3 cellular contexts compared by ENCODE assay signal in the genomic region with DNA sequence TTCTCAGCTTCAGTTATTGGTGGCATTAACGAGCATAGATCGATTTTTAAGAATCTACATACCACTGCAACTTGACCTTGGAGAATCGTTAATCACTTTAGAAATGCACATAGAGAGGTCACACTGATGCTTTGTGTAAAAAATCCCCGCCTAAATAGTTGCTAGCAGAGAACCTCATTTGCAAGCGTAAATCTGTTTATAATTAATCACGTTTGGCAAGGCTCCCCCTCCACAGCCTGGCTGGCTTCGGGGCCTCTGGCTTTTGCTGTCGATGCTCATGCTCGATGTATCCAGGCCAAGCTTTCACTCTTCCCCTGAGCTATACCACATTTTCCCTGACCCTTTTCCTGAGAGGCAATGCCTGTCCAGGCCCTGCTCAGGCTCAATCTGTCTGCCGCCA.
TF ChIP-seq lines count a peak whose summit lies in the region.

No MANE protein-coding gene starts in this region.

TF ChIP-seq in SK-N-SH, 30 proteins besides CTCF, POLR2A, EP300 and RAD21:
- TF ChIP-seq, protein P1, sequence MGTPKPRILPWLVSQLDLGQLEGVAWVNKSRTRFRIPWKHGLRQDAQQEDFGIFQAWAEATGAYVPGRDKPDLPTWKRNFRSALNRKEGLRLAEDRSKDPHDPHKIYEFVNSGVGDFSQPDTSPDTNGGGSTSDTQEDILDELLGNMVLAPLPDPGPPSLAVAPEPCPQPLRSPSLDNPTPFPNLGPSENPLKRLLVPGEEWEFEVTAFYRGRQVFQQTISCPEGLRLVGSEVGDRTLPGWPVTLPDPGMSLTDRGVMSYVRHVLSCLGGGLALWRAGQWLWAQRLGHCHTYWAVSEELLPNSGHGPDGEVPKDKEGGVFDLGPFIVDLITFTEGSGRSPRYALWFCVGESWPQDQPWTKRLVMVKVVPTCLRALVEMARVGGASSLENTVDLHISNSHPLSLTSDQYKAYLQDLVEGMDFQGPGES (IDR thresholded peaks at IDR 0.05; ENCODE audit: low read depth, low read length), result no peak
- TF ChIP-seq NFIC (IDR thresholded peaks at IDR 0.05; ENCODE audit: borderline replicate concordance) (no peak), YY1 (IDR thresholded peaks at IDR 0.05; ENCODE audit: low read depth) (no peak), JUND (IDR thresholded peaks at IDR 0.05) (no peak), NRF1 (IDR thresholded peaks at IDR 0.05; ENCODE audit: low read depth, low read length) (no peak), MXI1 (IDR thresholded peaks at IDR 0.05; ENCODE audit: low read depth, low read length) (no peak), SIN3A (IDR thresholded peaks at IDR 0.05; ENCODE audit: borderline replicate concordance, low read depth, low read length) (no peak), FOSL2 (IDR thresholded peaks at IDR 0.05; ENCODE audit: borderline replicate concordance, low read depth) (no peak)
- TF ChIP-seq, protein P2, sequence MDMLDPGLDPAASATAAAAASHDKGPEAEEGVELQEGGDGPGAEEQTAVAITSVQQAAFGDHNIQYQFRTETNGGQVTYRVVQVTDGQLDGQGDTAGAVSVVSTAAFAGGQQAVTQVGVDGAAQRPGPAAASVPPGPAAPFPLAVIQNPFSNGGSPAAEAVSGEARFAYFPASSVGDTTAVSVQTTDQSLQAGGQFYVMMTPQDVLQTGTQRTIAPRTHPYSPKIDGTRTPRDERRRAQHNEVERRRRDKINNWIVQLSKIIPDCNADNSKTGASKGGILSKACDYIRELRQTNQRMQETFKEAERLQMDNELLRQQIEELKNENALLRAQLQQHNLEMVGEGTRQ (IDR thresholded peaks at IDR 0.05; ENCODE audit: borderline replicate concordance, low read depth, low read length), result no peak

TF ChIP-seq in SK-N-SH treated with all-trans-retinoic acid at 6 μM for 48 hours, 23 proteins besides CTCF, POLR2A, EP300 and RAD21:
- TF ChIP-seq BACH2 (CRISPR knock-in tag; IDR thresholded peaks at IDR 0.05; ENCODE audit: borderline replicate concordance), result no peak
- TF ChIP-seq, protein P3, sequence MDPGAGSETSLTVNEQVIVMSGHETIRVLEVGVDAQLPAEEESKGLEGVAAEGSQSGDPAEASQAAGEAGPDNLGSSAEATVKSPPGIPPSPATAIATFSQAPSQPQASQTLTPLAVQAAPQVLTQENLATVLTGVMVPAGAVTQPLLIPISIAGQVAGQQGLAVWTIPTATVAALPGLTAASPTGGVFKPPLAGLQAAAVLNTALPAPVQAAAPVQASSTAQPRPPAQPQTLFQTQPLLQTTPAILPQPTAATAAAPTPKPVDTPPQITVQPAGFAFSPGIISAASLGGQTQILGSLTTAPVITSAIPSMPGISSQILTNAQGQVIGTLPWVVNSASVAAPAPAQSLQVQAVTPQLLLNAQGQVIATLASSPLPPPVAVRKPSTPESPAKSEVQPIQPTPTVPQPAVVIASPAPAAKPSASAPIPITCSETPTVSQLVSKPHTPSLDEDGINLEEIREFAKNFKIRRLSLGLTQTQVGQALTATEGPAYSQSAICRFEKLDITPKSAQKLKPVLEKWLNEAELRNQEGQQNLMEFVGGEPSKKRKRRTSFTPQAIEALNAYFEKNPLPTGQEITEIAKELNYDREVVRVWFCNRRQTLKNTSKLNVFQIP (CRISPR knock-in tag; IDR thresholded peaks at IDR 0.05; ENCODE audit: borderline replicate concordance, low read depth), result no peak
- TF ChIP-seq ARNTL (CRISPR knock-in tag; IDR thresholded peaks at IDR 0.05; ENCODE audit: borderline replicate concordance, low read depth), result no peak
- no peak for TF ChIP-seq SNAI2 (CRISPR knock-in tag; IDR thresholded peaks at IDR 0.05)
- TF ChIP-seq, protein P4, sequence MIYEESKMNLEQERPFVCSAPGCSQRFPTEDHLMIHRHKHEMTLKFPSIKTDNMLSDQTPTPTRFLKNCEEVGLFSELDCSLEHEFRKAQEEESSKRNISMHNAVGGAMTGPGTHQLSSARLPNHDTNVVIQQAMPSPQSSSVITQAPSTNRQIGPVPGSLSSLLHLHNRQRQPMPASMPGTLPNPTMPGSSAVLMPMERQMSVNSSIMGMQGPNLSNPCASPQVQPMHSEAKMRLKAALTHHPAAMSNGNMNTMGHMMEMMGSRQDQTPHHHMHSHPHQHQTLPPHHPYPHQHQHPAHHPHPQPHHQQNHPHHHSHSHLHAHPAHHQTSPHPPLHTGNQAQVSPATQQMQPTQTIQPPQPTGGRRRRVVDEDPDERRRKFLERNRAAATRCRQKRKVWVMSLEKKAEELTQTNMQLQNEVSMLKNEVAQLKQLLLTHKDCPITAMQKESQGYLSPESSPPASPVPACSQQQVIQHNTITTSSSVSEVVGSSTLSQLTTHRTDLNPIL (CRISPR knock-in tag; IDR thresholded peaks at IDR 0.05; ENCODE audit: low read depth), result no peak
- TF ChIP-seq ZC3H10 (CRISPR knock-in tag; IDR thresholded peaks at IDR 0.05), result no peak
- TF ChIP-seq, protein P5, sequence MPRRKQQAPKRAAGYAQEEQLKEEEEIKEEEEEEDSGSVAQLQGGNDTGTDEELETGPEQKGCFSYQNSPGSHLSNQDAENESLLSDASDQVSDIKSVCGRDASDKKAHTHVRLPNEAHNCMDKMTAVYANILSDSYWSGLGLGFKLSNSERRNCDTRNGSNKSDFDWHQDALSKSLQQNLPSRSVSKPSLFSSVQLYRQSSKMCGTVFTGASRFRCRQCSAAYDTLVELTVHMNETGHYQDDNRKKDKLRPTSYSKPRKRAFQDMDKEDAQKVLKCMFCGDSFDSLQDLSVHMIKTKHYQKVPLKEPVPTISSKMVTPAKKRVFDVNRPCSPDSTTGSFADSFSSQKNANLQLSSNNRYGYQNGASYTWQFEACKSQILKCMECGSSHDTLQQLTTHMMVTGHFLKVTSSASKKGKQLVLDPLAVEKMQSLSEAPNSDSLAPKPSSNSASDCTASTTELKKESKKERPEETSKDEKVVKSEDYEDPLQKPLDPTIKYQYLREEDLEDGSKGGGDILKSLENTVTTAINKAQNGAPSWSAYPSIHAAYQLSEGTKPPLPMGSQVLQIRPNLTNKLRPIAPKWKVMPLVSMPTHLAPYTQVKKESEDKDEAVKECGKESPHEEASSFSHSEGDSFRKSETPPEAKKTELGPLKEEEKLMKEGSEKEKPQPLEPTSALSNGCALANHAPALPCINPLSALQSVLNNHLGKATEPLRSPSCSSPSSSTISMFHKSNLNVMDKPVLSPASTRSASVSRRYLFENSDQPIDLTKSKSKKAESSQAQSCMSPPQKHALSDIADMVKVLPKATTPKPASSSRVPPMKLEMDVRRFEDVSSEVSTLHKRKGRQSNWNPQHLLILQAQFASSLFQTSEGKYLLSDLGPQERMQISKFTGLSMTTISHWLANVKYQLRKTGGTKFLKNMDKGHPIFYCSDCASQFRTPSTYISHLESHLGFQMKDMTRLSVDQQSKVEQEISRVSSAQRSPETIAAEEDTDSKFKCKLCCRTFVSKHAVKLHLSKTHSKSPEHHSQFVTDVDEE (CRISPR knock-in tag; IDR thresholded peaks at IDR 0.05), result no peak
- TF ChIP-seq TCF4 (CRISPR knock-in tag; IDR thresholded peaks at IDR 0.05; ENCODE audit: borderline replicate concordance), result no peak
- no peak for TF ChIP-seq GLIS3 (CRISPR knock-in tag; IDR thresholded peaks at IDR 0.05)
- no peak for TF ChIP-seq ZNF565 (CRISPR knock-in tag; conservative IDR thresholded peaks at IDR 0.05; ENCODE audit: low read depth)
- TF ChIP-seq PPARA (CRISPR knock-in tag; IDR thresholded peaks at IDR 0.05; ENCODE audit: borderline replicate concordance), result no peak
- TF ChIP-seq OSR1 (CRISPR knock-in tag; IDR thresholded peaks at IDR 0.05), result no peak
- TF ChIP-seq ZFP30 (CRISPR knock-in tag; IDR thresholded peaks at IDR 0.05), result no peak
- TF ChIP-seq TOX (CRISPR knock-in tag; IDR thresholded peaks at IDR 0.05; ENCODE audit: borderline replicate concordance), result no peak

TF ChIP-seq in K562, 482 proteins besides CTCF, POLR2A, EP300 and RAD21 (continues in another document):
- TF ChIP-seq BCL6 (CRISPR knock-in tag; IDR thresholded peaks at IDR 0.05) (no peak), ZKSCAN8 (CRISPR knock-in tag; IDR thresholded peaks at IDR 0.05) (no peak), MBD2 (IDR thresholded peaks at IDR 0.05; ENCODE audit: borderline replicate concordance, low read depth) (no peak), PML (IDR thresholded peaks at IDR 0.05; ENCODE audit: low read length) (no peak), FOXP1 (CRISPR knock-in tag; IDR thresholded peaks at IDR 0.05) (no peak), TFAM (CRISPR knock-in tag; conservative IDR thresholded peaks at IDR 0.05) (no peak), MCM7 (IDR thresholded peaks at IDR 0.05) (no peak), CBX5 (IDR thresholded peaks at IDR 0.05; ENCODE audit: borderline replicate concordance, low read depth) (no peak), ERF (CRISPR knock-in tag; IDR thresholded peaks at IDR 0.05) (no peak)
- TF ChIP-seq, protein P6, sequence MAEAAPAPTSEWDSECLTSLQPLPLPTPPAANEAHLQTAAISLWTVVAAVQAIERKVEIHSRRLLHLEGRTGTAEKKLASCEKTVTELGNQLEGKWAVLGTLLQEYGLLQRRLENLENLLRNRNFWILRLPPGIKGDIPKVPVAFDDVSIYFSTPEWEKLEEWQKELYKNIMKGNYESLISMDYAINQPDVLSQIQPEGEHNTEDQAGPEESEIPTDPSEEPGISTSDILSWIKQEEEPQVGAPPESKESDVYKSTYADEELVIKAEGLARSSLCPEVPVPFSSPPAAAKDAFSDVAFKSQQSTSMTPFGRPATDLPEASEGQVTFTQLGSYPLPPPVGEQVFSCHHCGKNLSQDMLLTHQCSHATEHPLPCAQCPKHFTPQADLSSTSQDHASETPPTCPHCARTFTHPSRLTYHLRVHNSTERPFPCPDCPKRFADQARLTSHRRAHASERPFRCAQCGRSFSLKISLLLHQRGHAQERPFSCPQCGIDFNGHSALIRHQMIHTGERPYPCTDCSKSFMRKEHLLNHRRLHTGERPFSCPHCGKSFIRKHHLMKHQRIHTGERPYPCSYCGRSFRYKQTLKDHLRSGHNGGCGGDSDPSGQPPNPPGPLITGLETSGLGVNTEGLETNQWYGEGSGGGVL (CRISPR knock-in tag; IDR thresholded peaks at IDR 0.05), result no peak
- TF ChIP-seq, protein P7, sequence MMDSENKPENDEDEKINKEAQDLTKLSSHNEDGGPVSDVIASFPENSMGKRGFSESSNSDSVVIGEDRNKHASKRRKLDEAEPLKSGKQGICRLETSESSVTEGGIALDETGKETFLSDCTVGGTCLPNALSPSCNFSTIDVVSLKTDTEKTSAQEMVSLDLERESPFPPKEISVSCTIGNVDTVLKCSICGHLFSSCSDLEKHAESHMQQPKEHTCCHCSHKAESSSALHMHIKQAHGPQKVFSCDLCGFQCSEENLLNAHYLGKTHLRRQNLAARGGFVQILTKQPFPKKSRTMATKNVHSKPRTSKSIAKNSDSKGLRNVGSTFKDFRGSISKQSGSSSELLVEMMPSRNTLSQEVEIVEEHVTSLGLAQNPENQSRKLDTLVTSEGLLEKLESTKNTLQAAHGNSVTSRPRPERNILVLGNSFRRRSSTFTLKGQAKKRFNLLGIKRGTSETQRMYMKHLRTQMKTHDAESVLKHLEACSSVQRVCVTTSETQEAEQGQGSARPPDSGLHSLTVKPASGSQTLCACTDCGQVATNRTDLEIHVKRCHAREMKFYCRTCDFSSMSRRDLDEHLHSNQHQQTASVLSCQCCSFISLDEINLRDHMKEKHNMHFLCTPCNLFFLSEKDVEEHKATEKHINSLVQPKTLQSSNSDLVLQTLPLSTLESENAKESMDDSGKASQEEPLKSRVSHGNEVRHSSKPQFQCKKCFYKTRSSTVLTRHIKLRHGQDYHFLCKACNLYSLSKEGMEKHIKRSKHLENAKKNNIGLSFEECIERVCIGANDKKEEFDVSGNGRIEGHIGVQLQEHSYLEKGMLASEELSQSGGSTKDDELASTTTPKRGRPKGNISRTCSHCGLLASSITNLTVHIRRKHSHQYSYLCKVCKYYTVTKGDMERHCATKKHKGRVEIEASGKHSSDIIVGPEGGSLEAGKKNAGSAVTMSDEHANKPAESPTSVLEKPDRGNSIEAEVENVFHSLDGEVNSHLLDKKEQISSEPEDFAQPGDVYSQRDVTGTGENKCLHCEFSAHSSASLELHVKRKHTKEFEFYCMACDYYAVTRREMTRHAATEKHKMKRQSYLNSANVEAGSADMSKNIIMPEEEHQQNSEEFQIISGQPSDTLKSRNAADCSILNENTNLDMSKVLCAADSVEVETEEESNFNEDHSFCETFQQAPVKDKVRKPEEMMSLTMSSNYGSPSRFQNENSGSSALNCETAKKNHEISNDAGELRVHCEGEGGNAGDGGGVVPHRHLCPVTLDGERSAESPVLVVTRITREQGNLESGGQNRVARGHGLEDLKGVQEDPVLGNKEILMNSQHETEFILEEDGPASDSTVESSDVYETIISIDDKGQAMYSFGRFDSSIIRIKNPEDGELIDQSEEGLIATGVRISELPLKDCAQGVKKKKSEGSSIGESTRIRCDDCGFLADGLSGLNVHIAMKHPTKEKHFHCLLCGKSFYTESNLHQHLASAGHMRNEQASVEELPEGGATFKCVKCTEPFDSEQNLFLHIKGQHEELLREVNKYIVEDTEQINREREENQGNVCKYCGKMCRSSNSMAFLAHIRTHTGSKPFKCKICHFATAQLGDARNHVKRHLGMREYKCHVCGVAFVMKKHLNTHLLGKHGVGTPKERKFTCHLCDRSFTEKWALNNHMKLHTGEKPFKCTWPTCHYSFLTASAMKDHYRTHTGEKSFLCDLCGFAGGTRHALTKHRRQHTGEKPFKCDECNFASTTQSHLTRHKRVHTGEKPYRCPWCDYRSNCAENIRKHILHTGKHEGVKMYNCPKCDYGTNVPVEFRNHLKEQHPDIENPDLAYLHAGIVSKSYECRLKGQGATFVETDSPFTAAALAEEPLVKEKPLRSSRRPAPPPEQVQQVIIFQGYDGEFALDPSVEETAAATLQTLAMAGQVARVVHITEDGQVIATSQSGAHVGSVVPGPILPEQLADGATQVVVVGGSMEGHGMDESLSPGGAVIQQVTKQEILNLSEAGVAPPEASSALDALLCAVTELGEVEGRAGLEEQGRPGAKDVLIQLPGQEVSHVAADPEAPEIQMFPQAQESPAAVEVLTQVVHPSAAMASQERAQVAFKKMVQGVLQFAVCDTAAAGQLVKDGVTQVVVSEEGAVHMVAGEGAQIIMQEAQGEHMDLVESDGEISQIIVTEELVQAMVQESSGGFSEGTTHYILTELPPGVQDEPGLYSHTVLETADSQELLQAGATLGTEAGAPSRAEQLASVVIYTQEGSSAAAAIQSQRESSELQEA (IDR thresholded peaks at IDR 0.05; ENCODE audit: low read depth), result no peak
- TF ChIP-seq, protein P8, sequence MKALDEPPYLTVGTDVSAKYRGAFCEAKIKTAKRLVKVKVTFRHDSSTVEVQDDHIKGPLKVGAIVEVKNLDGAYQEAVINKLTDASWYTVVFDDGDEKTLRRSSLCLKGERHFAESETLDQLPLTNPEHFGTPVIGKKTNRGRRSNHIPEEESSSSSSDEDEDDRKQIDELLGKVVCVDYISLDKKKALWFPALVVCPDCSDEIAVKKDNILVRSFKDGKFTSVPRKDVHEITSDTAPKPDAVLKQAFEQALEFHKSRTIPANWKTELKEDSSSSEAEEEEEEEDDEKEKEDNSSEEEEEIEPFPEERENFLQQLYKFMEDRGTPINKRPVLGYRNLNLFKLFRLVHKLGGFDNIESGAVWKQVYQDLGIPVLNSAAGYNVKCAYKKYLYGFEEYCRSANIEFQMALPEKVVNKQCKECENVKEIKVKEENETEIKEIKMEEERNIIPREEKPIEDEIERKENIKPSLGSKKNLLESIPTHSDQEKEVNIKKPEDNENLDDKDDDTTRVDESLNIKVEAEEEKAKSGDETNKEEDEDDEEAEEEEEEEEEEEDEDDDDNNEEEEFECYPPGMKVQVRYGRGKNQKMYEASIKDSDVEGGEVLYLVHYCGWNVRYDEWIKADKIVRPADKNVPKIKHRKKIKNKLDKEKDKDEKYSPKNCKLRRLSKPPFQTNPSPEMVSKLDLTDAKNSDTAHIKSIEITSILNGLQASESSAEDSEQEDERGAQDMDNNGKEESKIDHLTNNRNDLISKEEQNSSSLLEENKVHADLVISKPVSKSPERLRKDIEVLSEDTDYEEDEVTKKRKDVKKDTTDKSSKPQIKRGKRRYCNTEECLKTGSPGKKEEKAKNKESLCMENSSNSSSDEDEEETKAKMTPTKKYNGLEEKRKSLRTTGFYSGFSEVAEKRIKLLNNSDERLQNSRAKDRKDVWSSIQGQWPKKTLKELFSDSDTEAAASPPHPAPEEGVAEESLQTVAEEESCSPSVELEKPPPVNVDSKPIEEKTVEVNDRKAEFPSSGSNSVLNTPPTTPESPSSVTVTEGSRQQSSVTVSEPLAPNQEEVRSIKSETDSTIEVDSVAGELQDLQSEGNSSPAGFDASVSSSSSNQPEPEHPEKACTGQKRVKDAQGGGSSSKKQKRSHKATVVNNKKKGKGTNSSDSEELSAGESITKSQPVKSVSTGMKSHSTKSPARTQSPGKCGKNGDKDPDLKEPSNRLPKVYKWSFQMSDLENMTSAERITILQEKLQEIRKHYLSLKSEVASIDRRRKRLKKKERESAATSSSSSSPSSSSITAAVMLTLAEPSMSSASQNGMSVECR (CRISPR knock-in tag; IDR thresholded peaks at IDR 0.05), result no peak
